Comparison of ENCODE assay signal across 10 cellular contexts in genomic region chr21:35697321-35697808, GRCh38.
A peak's percentile ranks its signal among the peaks of the same experiment; 100 is the strongest.
DNase-seq lines count a peak whose midpoint lies in the region; ATAC-seq and TF ChIP-seq lines count a peak whose summit lies in the region.
"Had no signal": no experiment of that assay in that cellular context is flagged by ENCODE, and none has a peak within 500 bp of the region (broad histone marks: within the 10 kb centered on the region; RNA-seq: fewer than 3 reads in every experiment).

No MANE protein-coding gene starts in this region.

- H3K9me3 ChIP-seq in hepatocyte (ENCODE audit: low read depth): no peaks in the 10 kb centered on the region

- WGBS in hepatocyte (ENCODE audit: low lambda C conversion rate, missing lambda C conversion rate): 42% methylated on average over 3 of the region's 3 CpGs

- H3K36me3 Mint-ChIP-seq in activated naive CD4-positive, alpha-beta T cell treated with anti-CD3 and anti-CD28 coated beads for 36 hours (ENCODE audit: low read depth): no peaks in the 10 kb centered on the region

- intact Hi-C loops in activated naive CD4-positive, alpha-beta T cell treated with anti-CD3 and anti-CD28 coated beads for 36 hours (cut with micrococcal nuclease): no loop called here

- CTCF ChIA-PET in activated naive CD4-positive, alpha-beta T cell treated with anti-CD3 and anti-CD28 coated beads for 36 hours (lab: Charles Lee): no interaction called here

- no peak overlapping the region for H3K4me3 ChIP-seq in hepatocyte

- no peak for TF ChIP-seq CTCF in hepatocyte (IDR thresholded peaks at IDR 0.05; ENCODE audit: poor library complexity)

- no peaks in the 10 kb centered on the region for H3K4me1 ChIP-seq in hepatocyte (ENCODE audit: insufficient read depth)

- H3K27me3 ChIP-seq in hepatocyte: no peaks in the 10 kb centered on the region

- no peak overlapping the region for H3K4me2 ChIP-seq in hepatocyte

- H3K27ac Mint-ChIP-seq in activated naive CD4-positive, alpha-beta T cell treated with anti-CD3 and anti-CD28 coated beads for 36 hours: no peak overlapping the region
- H3K27ac Mint-ChIP-seq: CD4-positive, CD25-positive, alpha-beta regulatory T cell had no signal

- H2AFZ ChIP-seq in hepatocyte: no peak overlapping the region

- peak; percentile 15 for DNase-seq in activated naive CD4-positive, alpha-beta T cell treated with anti-CD3 and anti-CD28 coated beads for 36 hours
- DNase-seq in activated naive CD4-positive, alpha-beta T cell (lab: John Stamatoyannopoulos, UW): no peak
- DNase-seq in hepatocyte (ENCODE audit: low spot score) (peak; percentile 48), ureter (ENCODE audit: low spot score) (peak; percentile 65), NCI-H526 (lab: John Stamatoyannopoulos, UW) (no peak), T-helper 9 cell (no peak)
- DNase-seq: CD4-positive, CD25-positive, alpha-beta regulatory T cell; WERI-Rb-1 had no signal

- H3K36me3 ChIP-seq in hepatocyte (replicated peaks; ENCODE audit: insufficient read depth, low read depth): no peaks in the 10 kb centered on the region
- H3K36me3 ChIP-seq: WERI-Rb-1 had no signal

- no peaks in the 10 kb centered on the region for H3K27me3 Mint-ChIP-seq in activated naive CD4-positive, alpha-beta T cell treated with anti-CD3 and anti-CD28 coated beads for 36 hours (ENCODE audit: low read depth)
- H3K27me3 Mint-ChIP-seq: CD4-positive, CD25-positive, alpha-beta regulatory T cell had no signal

- no peaks in the 10 kb centered on the region for H3K9me3 Mint-ChIP-seq in activated naive CD4-positive, alpha-beta T cell treated with anti-CD3 and anti-CD28 coated beads for 36 hours
- H3K9me3 Mint-ChIP-seq: CD4-positive, CD25-positive, alpha-beta regulatory T cell had no signal

- H3K4me1 Mint-ChIP-seq in activated naive CD4-positive, alpha-beta T cell treated with anti-CD3 and anti-CD28 coated beads for 36 hours (ENCODE audit: low read depth): peaks cover 5% of the 10 kb centered on the region
- H3K4me1 Mint-ChIP-seq: CD4-positive, CD25-positive, alpha-beta regulatory T cell had no signal

- H3K27ac ChIP-seq in hepatocyte: no peak overlapping the region
- H3K27ac ChIP-seq: WERI-Rb-1 had no signal

- ATAC-seq in SK-N-SH treated with all-trans-retinoic acid at 6 μM for 48 hours: peak; percentile 30; the same call in 1 of the 3 replicates
- no peak for ATAC-seq in HG03521 (IDR thresholded peaks at IDR 0.05; ENCODE audit: unreplicated experiment)

- H4K20me1 ChIP-seq in hepatocyte (ENCODE audit: insufficient read depth, poor library complexity, severe bottlenecking): no peaks in the 10 kb centered on the region

- H3K9me2 ChIP-seq in hepatocyte (replicated peaks; ENCODE audit: insufficient read depth): no peaks in the 10 kb centered on the region

- no peak overlapping the region for H3K4me3 Mint-ChIP-seq in activated naive CD4-positive, alpha-beta T cell treated with anti-CD3 and anti-CD28 coated beads for 36 hours
- H3K4me3 Mint-ChIP-seq: CD4-positive, CD25-positive, alpha-beta regulatory T cell had no signal

- H3K79me2 ChIP-seq in hepatocyte: no peaks in the 10 kb centered on the region

TF ChIP-seq in SK-N-SH treated with all-trans-retinoic acid at 6 μM for 48 hours, 23 proteins besides CTCF, POLR2A, EP300 and RAD21:
- TF ChIP-seq, protein P1, sequence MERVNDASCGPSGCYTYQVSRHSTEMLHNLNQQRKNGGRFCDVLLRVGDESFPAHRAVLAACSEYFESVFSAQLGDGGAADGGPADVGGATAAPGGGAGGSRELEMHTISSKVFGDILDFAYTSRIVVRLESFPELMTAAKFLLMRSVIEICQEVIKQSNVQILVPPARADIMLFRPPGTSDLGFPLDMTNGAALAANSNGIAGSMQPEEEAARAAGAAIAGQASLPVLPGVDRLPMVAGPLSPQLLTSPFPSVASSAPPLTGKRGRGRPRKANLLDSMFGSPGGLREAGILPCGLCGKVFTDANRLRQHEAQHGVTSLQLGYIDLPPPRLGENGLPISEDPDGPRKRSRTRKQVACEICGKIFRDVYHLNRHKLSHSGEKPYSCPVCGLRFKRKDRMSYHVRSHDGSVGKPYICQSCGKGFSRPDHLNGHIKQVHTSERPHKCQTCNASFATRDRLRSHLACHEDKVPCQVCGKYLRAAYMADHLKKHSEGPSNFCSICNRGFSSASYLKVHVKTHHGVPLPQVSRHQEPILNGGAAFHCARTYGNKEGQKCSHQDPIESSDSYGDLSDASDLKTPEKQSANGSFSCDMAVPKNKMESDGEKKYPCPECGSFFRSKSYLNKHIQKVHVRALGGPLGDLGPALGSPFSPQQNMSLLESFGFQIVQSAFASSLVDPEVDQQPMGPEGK (CRISPR knock-in tag; IDR thresholded peaks at IDR 0.05; ENCODE audit: borderline replicate concordance): no peak
- no peak for TF ChIP-seq ZNF565 (CRISPR knock-in tag; conservative IDR thresholded peaks at IDR 0.05; ENCODE audit: low read depth)

Comparison
In these comparisons a context has a peak if more than half of its experiments do, and no peak if none do; other contexts are left out.
1. DNase-seq: peak in activated naive CD4-positive, alpha-beta T cell treated with anti-CD3 and anti-CD28 coated beads for 36 hours (single experiment), hepatocyte (single experiment) and ureter (single experiment); none in activated naive CD4-positive, alpha-beta T cell (0 of 4), NCI-H526 (0 of 2) and T-helper 9 cell (single experiment).